In genomic region chr3:17398959-17399551, GRCh38 we compare ENCODE assay signal across 12 cellular contexts.
DNase-seq lines count a peak whose midpoint lies in the region; ATAC-seq and TF ChIP-seq lines count a peak whose summit lies in the region.
"Had no signal": no experiment of that assay in that cellular context is flagged by ENCODE, and none has a peak within 500 bp of the region (broad histone marks: within the 10 kb centered on the region; RNA-seq: fewer than 3 reads in every experiment).

No MANE protein-coding gene starts in this region.

- peaks cover 5% of the 10 kb centered on the region for H3K36me3 Mint-ChIP-seq in effector memory CD8-positive, alpha-beta T cell (ENCODE audit: insufficient read depth)
- H3K36me3 Mint-ChIP-seq in CD4-positive, alpha-beta memory T cell: peaks cover 26 to 39% of the 10 kb centered on the region in 2 donors

- H3K27ac Mint-ChIP-seq in effector memory CD8-positive, alpha-beta T cell: no peak overlapping the region
- H3K27ac Mint-ChIP-seq in CD4-positive, alpha-beta memory T cell: no peak overlapping the region
- H3K27ac Mint-ChIP-seq: CD4-positive, CD25-positive, alpha-beta regulatory T cell had no signal

- no peak for TF ChIP-seq EP300 in upper lobe of left lung (IDR thresholded peaks at IDR 0.05)

- 87 to 92% methylated on average over 2 of the region's 2 CpGs for WGBS in upper lobe of left lung, 2 donors

- no peak for TF ChIP-seq CTCF in upper lobe of left lung (IDR thresholded peaks at IDR 0.05)

- POLR2A ChIA-PET in CD4-positive, alpha-beta memory T cell (lab: Charles Lee; ENCODE audit: partially characterized antibody): no interaction called here

- no peak overlapping the region for H3K27ac ChIP-seq in upper lobe of left lung
- H3K27ac ChIP-seq in CD4-positive, alpha-beta memory T cell (ENCODE audit: low read depth, low read length): no peak overlapping the region
- H3K27ac ChIP-seq: neutrophil, transverse colon had no signal

- no peaks in the 10 kb centered on the region for H3K27me3 ChIP-seq in upper lobe of left lung
- no peaks in the 10 kb centered on the region for H3K27me3 ChIP-seq in CD4-positive, alpha-beta memory T cell (ENCODE audit: insufficient read depth, low read length)
- H3K27me3 ChIP-seq: neutrophil, transverse colon had no signal

- no peaks in the 10 kb centered on the region for H3K4me1 Mint-ChIP-seq in effector memory CD8-positive, alpha-beta T cell (ENCODE audit: low read depth in 2 of 2)
- H3K4me1 Mint-ChIP-seq in CD4-positive, alpha-beta memory T cell: no peaks in the 10 kb centered on the region

- ATAC-seq in GM18511 (IDR thresholded peaks at IDR 0.05; ENCODE audit: unreplicated experiment): peak; percentile 96
- peak; percentile 98 for ATAC-seq in GM21526 (IDR thresholded peaks at IDR 0.05; ENCODE audit: low FRiP score, unreplicated experiment)
- peak; percentile 94 for ATAC-seq in HG03108 (IDR thresholded peaks at IDR 0.05; ENCODE audit: unreplicated experiment)
- ATAC-seq in upper lobe of left lung (ENCODE audit: low FRiP score in 2 of 2): no peak
- no peak for ATAC-seq in effector memory CD8-positive, alpha-beta T cell (replicated peaks)

- H3K27me3 Mint-ChIP-seq in effector memory CD8-positive, alpha-beta T cell: no peaks in the 10 kb centered on the region
- no peaks in the 10 kb centered on the region for H3K27me3 Mint-ChIP-seq in CD4-positive, alpha-beta memory T cell
- H3K27me3 Mint-ChIP-seq: CD4-positive, CD25-positive, alpha-beta regulatory T cell had no signal

- TF ChIP-seq POLR2A in upper lobe of left lung (IDR thresholded peaks at IDR 0.05): no peak

- H3K9me3 ChIP-seq in upper lobe of left lung: no peaks in the 10 kb centered on the region
- no peaks in the 10 kb centered on the region for H3K9me3 ChIP-seq in CD4-positive, alpha-beta memory T cell (ENCODE audit: control insufficient read depth in 1 of 2, low read length in 2 of 2)
- H3K9me3 ChIP-seq: neutrophil, transverse colon had no signal

- no peak overlapping the region for H3K4me3 Mint-ChIP-seq in effector memory CD8-positive, alpha-beta T cell
- no peak overlapping the region for H3K4me3 Mint-ChIP-seq in CD4-positive, alpha-beta memory T cell
- H3K4me3 Mint-ChIP-seq: CD4-positive, CD25-positive, alpha-beta regulatory T cell had no signal

- no peaks in the 10 kb centered on the region for H3K9me3 Mint-ChIP-seq in effector memory CD8-positive, alpha-beta T cell
- no peaks in the 10 kb centered on the region for H3K9me3 Mint-ChIP-seq in CD4-positive, alpha-beta memory T cell

- H3K4me1 ChIP-seq in upper lobe of left lung: no peaks in the 10 kb centered on the region
- no peaks in the 10 kb centered on the region for H3K4me1 ChIP-seq in CD4-positive, alpha-beta memory T cell (ENCODE audit: insufficient read depth, low read length)
- H3K4me1 ChIP-seq: transverse colon had no signal

- CTCF ChIA-PET in CD4-positive, alpha-beta memory T cell (lab: Charles Lee; ENCODE audit: partially characterized antibody): interaction anchor here (4.3 kb wide), 1 partner anchor 15 kb away, joined by 22 read pairs; no protein-coding TSS in a partner anchor

- DNase-seq in RPMI8226: peak; percentile 8
- DNase-seq in upper lobe of left lung: no peak
- no peak for DNase-seq in effector memory CD8-positive, alpha-beta T cell
- DNase-seq in COR-L47 (lab: John Stamatoyannopoulos, UW): no peak
- no peak for DNase-seq in CD4-positive, alpha-beta memory T cell
- DNase-seq: CD4-positive, CD25-positive, alpha-beta regulatory T cell; effector CD4-positive, alpha-beta T cell; transverse colon had no signal

- intact Hi-C loops in CD4-positive, alpha-beta memory T cell (cut with micrococcal nuclease): no loop called here

- H3K36me3 ChIP-seq in upper lobe of left lung: peaks cover 0 to 34% (median 2%) of the 10 kb centered on the region in 4 donors
- H3K36me3 ChIP-seq in CD4-positive, alpha-beta memory T cell (ENCODE audit: insufficient read depth, low read length): peaks cover 6% of the 10 kb centered on the region

- H3K4me3 ChIP-seq in upper lobe of left lung: no peak overlapping the region
- no peak overlapping the region for H3K4me3 ChIP-seq in CD4-positive, alpha-beta memory T cell (ENCODE audit: low read length in 2 of 2)
- H3K4me3 ChIP-seq: transverse colon had no signal

Comparison
In these comparisons a context has a peak if more than half of its experiments do, and no peak if none do; other contexts are left out.
1. ATAC-seq: peak in GM18511 (single experiment), GM21526 (single experiment) and HG03108 (single experiment); none in upper lobe of left lung (0 of 2) and effector memory CD8-positive, alpha-beta T cell (single experiment).